27 cellular contexts compared by ENCODE assay signal in genomic region chr6:106283476-106283875, GRCh38.
"Had no signal": no experiment of that assay in that cellular context is flagged by ENCODE, and none has a peak within 500 bp of the region (broad histone marks: within the 10 kb centered on the region; RNA-seq: fewer than 3 reads in every experiment).

No MANE protein-coding gene starts in this region.

- DNase-seq: stimulated activated CD4-positive, alpha-beta T cell treated with anti-CD3 and anti-CD28 coated beads, Interleukin-1b, Interleukin-23, amount 100 ng/mL, for 48 hours; stimulated activated CD4-positive, alpha-beta T cell treated with anti-CD3 and anti-CD28 coated beads, Interleukin-2, amount 100 ng/mL, for 24 hours; stimulated activated CD4-positive, alpha-beta T cell treated with anti-CD3 and anti-CD28 coated beads, Interleukin-2, amount 100 ng/mL, for 48 hours; stimulated activated CD4-positive, alpha-beta T cell treated with anti-CD3 and anti-CD28 coated beads, Interleukin-4, amount 100 ng/mL, for 1 hour; stimulated activated CD4-positive, alpha-beta T cell treated with anti-CD3 and anti-CD28 coated beads, Interleukin-4, amount 100 ng/mL, for 24 hours; stimulated activated CD4-positive, alpha-beta T cell treated with anti-CD3 and anti-CD28 coated beads, Interleukin-4, amount 100 ng/mL, for 4 hours; stimulated activated CD8-positive, alpha-beta memory T cell treated with anti-CD3 and anti-CD28 coated beads, Interleukin-4, amount 100 ng/mL, for 48 hours; stimulated activated naive B cell treated with anti-CD40 and anti-IgM and Interleukin-4, amounts not matched to agents 10 μg/mL and 1 μg/mL and 100 μg/mL, for 72 hours; stimulated activated naive CD4-positive, alpha-beta T cell; stimulated activated naive CD4-positive, alpha-beta T cell treated with Interleukin-2 at 50 U/mL for 16 hours; stimulated activated naive CD8-positive, alpha-beta T cell treated with anti-CD3 and anti-CD28 coated beads, Interleukin-15, amount 100 ng/mL, for 72 hours; stimulated activated naive CD8-positive, alpha-beta T cell treated with anti-CD3 and anti-CD28 coated beads, Interleukin-15, Interleukin-2, amounts not matched to agents 100 U/mL and 50 U/mL, for 24 hours; stomach; substantia nigra; testis; tibial artery; transverse colon; trophoblast cell; upper lobe of left lung; upper lobe of right lung; uterus had no signal

- H3K27ac Mint-ChIP-seq: stimulated activated memory B cell treated with anti-CD40 and anti-IgM and Interleukin-4, amounts not matched to agents 10 μg/mL and 1 μg/mL and 100 μg/mL, for 72 hours; stimulated activated naive B cell treated with anti-CD40 and anti-IgM and Interleukin-4, amounts not matched to agents 10 μg/mL and 1 μg/mL and 100 μg/mL, for 72 hours; stimulated activated naive CD8-positive, alpha-beta T cell treated with anti-CD3 and anti-CD28 coated beads, Interleukin-15, amount 100 ng/mL, for 72 hours; stimulated activated naive CD8-positive, alpha-beta T cell treated with anti-CD3 and anti-CD28 coated beads, Interleukin-15, Interleukin-2, amounts not matched to agents 100 ng/mL and 50 ng/mL, for 24 hours; type B pancreatic cell had no signal

- H3K27me3 Mint-ChIP-seq: stimulated activated memory B cell treated with anti-CD40 and anti-IgM and Interleukin-4, amounts not matched to agents 10 μg/mL and 1 μg/mL and 100 μg/mL, for 72 hours; stimulated activated naive B cell treated with anti-CD40 and anti-IgM and Interleukin-4, amounts not matched to agents 10 μg/mL and 1 μg/mL and 100 μg/mL, for 72 hours; stimulated activated naive CD8-positive, alpha-beta T cell treated with anti-CD3 and anti-CD28 coated beads, Interleukin-15, amount 100 ng/mL, for 72 hours; stimulated activated naive CD8-positive, alpha-beta T cell treated with anti-CD3 and anti-CD28 coated beads, Interleukin-15, Interleukin-2, amounts not matched to agents 100 ng/mL and 50 ng/mL, for 24 hours; type B pancreatic cell had no signal

- H3K27ac ChIP-seq: stomach, suprapubic skin, testis, thoracic aorta, tibial artery, tibial nerve, transverse colon, upper lobe of left lung, upper lobe of right lung, uterus had no signal

- H3K4me3 Mint-ChIP-seq: stimulated activated memory B cell treated with anti-CD40 and anti-IgM and Interleukin-4, amounts not matched to agents 10 μg/mL and 1 μg/mL and 100 μg/mL, for 72 hours; stimulated activated naive B cell treated with anti-CD40 and anti-IgM and Interleukin-4, amounts not matched to agents 10 μg/mL and 1 μg/mL and 100 μg/mL, for 72 hours; stimulated activated naive CD8-positive, alpha-beta T cell treated with anti-CD3 and anti-CD28 coated beads, Interleukin-15, amount 100 ng/mL, for 72 hours; stimulated activated naive CD8-positive, alpha-beta T cell treated with anti-CD3 and anti-CD28 coated beads, Interleukin-15, Interleukin-2, amounts not matched to agents 100 ng/mL and 50 ng/mL, for 24 hours; type B pancreatic cell had no signal

- H3K4me1 ChIP-seq: stomach, testis, upper lobe of right lung, uterus had no signal

- H3K9me3 Mint-ChIP-seq: stimulated activated naive B cell treated with anti-CD40 and anti-IgM and Interleukin-4, amounts not matched to agents 10 μg/mL and 1 μg/mL and 100 μg/mL, for 72 hours; stimulated activated naive CD8-positive, alpha-beta T cell treated with anti-CD3 and anti-CD28 coated beads, Interleukin-15, amount 100 ng/mL, for 72 hours; stimulated activated naive CD8-positive, alpha-beta T cell treated with anti-CD3 and anti-CD28 coated beads, Interleukin-15, Interleukin-2, amounts not matched to agents 100 ng/mL and 50 ng/mL, for 24 hours; type B pancreatic cell had no signal

- H3K4me3 ChIP-seq: stomach, suprapubic skin, testis, thoracic aorta, tibial artery, tibial nerve, transverse colon, upper lobe of left lung, upper lobe of right lung, uterus had no signal

- ATAC-seq: stimulated activated memory B cell treated with anti-CD40 and anti-IgM and Interleukin-4, amounts not matched to agents 10 μg/mL and 1 μg/mL and 100 μg/mL, for 72 hours; stimulated activated naive CD8-positive, alpha-beta T cell treated with anti-CD3 and anti-CD28 coated beads, Interleukin-15, amount 100 ng/mL, for 72 hours; stimulated activated naive CD8-positive, alpha-beta T cell treated with anti-CD3 and anti-CD28 coated beads, Interleukin-15, Interleukin-2, amounts not matched to agents 100 U/mL and 50 U/mL, for 24 hours; upper lobe of right lung had no signal

- H3K36me3 ChIP-seq: thoracic aorta, uterus had no signal

- H3K27me3 ChIP-seq: stomach, suprapubic skin, testis, tibial artery, tibial nerve, transverse colon, upper lobe of left lung, upper lobe of right lung, uterus had no signal

- H3K9me3 ChIP-seq: stomach, suprapubic skin, testis, thoracic aorta, tibial artery, tibial nerve, transverse colon, upper lobe of left lung, upper lobe of right lung, uterus had no signal
